In the genomic region with DNA sequence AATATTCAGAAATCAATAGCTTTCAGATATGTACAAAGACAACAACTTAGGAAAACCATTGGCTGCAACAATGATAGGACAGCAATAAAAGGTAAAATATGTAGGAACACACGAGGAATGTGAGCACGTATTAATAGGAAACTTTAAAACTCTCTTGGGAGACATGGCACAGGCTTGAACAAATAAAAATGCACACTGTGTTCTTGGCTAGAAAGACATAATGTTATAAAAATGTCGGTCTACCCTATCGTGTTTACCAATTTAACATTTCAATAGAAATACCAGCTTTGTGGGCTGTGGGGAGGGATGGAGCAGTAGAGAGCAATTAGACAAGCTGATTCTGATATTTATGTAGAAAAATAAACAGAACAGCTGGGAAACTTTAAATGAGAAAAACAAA, we compare ENCODE assay signal across 25 cellular contexts.
"Had no signal": no experiment of that assay in that cellular context is flagged by ENCODE, and none has a peak within 500 bp of the region (broad histone marks: within the 10 kb centered on the region; RNA-seq: fewer than 3 reads in every experiment).

No MANE protein-coding gene starts in this region.

- H3K9me3 ChIP-seq: adrenal gland, SJSA1, SK-N-SH had no signal

- DNase-seq: activated CD4-positive, alpha-beta T cell treated with anti-CD3 and anti-CD28 coated beads for 36 hours; activated CD4-positive, alpha-beta T cell treated with anti-CD3 and anti-CD28 coated beads, Interleukin-2, amount 10 ng/mL, durations not matched to agents 7 days and 5 days; activated CD4-positive, alpha-beta T cell treated with anti-CD3 and anti-CD28 coated beads, Interleukin-2, amount 50 U/mL, for 48 hours; activated CD8-positive, alpha-beta T cell treated with anti-CD3 and anti-CD28 coated beads, Interleukin-2, amount 10 ng/mL, durations not matched to agents 7 days and 5 days; activated gamma-delta T cell treated with Interleukin-2 at 50 U/mL for 16 hours; activated naive CD4-positive, alpha-beta T cell treated with anti-CD3 and anti-CD28 coated beads for 36 hours; activated T-cell treated with anti-CD3 and anti-CD28 coated beads for 4 hours; activated T-cell treated with anti-CD3 and anti-CD28 coated beads, Interleukin-2, amount 50 U/mL, for 4 hours; adrenal gland; caudate nucleus; Kasumi-1; KG1; NCI-H1092 treated with DMSO at 0.1 percent for 48 hours; NCI-H1417; NCI-H146; NCI-H187; NCI-H2029 treated with DMSO at 0.1 percent for 48 hours; NCI-H2171 treated with DMSO at 0.1 percent for 48 hours; NCI-H2227 treated with DMSO at 0.1 percent for 48 hours; NCI-H446; NCI-H524; NCI-H69; SHP77 treated with DMSO at 0.1 percent for 48 hours; SK-N-SH had no signal

- H3K36me3 ChIP-seq: adrenal gland, SJSA1 had no signal

- H3K27ac ChIP-seq: adrenal gland, SJSA1 had no signal

- H3K27me3 ChIP-seq: adrenal gland, SJSA1 had no signal

- H3K4me3 ChIP-seq: adrenal gland, SJSA1 had no signal

- H3K9ac ChIP-seq: SK-N-SH had no signal

- H3K4me1 ChIP-seq: adrenal gland had no signal

- H3K4me2 ChIP-seq: SK-N-SH had no signal
